In the genomic region with DNA sequence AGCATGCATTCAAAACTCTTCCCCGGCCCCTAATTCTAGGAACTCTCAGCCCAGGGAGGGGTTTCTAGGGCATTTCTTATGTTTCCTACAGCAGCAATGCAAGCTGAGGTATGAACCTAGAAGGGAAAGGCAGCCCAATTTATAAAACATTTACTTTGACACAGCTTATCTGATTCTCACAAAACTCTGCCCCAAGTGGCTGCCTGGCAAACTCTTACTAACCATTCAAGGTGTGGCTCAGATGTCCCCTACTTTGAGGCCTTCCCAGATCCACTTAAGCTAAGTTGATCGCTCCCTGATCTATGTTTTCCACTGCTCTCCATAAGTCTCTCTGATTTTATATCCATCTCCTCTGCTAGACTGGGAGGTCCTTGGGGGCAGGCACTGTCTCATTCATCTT, we compare ENCODE assay signal across 11 cellular contexts. TPM values are rescaled to one million over a fixed set of nuclear protein-coding genes. Genes with fewer than 3 reads are reported as not detected.
DNase-seq lines count a peak whose midpoint lies in the region; ATAC-seq and TF ChIP-seq lines count a peak whose summit lies in the region.
"Had no signal": no experiment of that assay in that cellular context is flagged by ENCODE, and none has a peak within 500 bp of the region (broad histone marks: within the 10 kb centered on the region; RNA-seq: fewer than 3 reads in every experiment).

No MANE protein-coding gene starts in this region.

- in situ Hi-C loops in mammary epithelial cell (cut with MboI; ENCODE audit: low sequenced_read_pairs in 2 of 2), result no loop called here

- BruUV-seq in mammary epithelial cell (replicated peaks; lab: Mats Ljungman, UMichigan), result no TSS peak

- no peak overlapping the region for H3K4me3 ChIP-seq in mammary epithelial cell (replicated peaks in 1 of 3; ENCODE audit: insufficient read depth in 1 of 3, low read depth in 2 of 3, low read length in 3 of 3)
- H3K4me3 ChIP-seq in neutrophil (ENCODE audit: low read depth in 1 of 2, low read length in 1 of 2), result no peak overlapping the region
- no peak overlapping the region for H3K4me3 ChIP-seq in vagina

- ATAC-seq in GM19324 (IDR thresholded peaks at IDR 0.05; ENCODE audit: low FRiP score, unreplicated experiment) (no peak), GM21423 (IDR thresholded peaks at IDR 0.05; ENCODE audit: unreplicated experiment) (no peak)

- H3K79me2 ChIP-seq in mammary epithelial cell (ENCODE audit: insufficient read depth, low read length), result peaks cover 20% of the 10 kb centered on the region

- H3K4me2 ChIP-seq in mammary epithelial cell (ENCODE audit: insufficient read depth, low read depth, low read length), result no peak overlapping the region

- H3K27me3 ChIP-seq in mammary epithelial cell (ENCODE audit: insufficient read depth, low read length), result no peaks in the 10 kb centered on the region
- no peaks in the 10 kb centered on the region for H3K27me3 ChIP-seq in neutrophil
- no peaks in the 10 kb centered on the region for H3K27me3 ChIP-seq in vagina

- DNase-seq in NOMO-1 treated with DMSO at 0.1 percent for 48 hours (lab: John Stamatoyannopoulos, UW; ENCODE audit: unreplicated experiment), result peak; percentile 13
- no peak for DNase-seq in NOMO-1 treated with dmso at 0.1 percent for 144 hours (lab: John Stamatoyannopoulos, UW; ENCODE audit: unreplicated experiment)
- peak; percentile 37 for DNase-seq in NAMALWA (ENCODE audit: low spot score)
- DNase-seq in mammary epithelial cell, result no peak
- DNase-seq in vagina (ENCODE audit: extremely low spot score in 2 of 2), result no peak
- DNase-seq: anterior cingulate cortex; NCI-H446; stimulated activated CD4-positive, alpha-beta T cell treated with anti-CD3 and anti-CD28 coated beads, Interleukin-4, amount 100 ng/mL, for 1 hour had no signal

- H3K4me1 ChIP-seq in mammary epithelial cell (ENCODE audit: insufficient read depth, low read length) (peaks cover 47% of the 10 kb centered on the region), neutrophil (ENCODE audit: control insufficient read depth in 1 of 2, insufficient read depth in 1 of 2, low read depth in 1 of 2, low read length in 1 of 2) (peaks cover 71 to 76% of the 10 kb centered on the region in 2 experiments), vagina (peaks cover 48% of the 10 kb centered on the region)

- H4K20me1 ChIP-seq in mammary epithelial cell (ENCODE audit: insufficient read depth, low read length), result no peaks in the 10 kb centered on the region

- H3K27ac ChIP-seq in mammary epithelial cell (ENCODE audit: insufficient read depth, low read depth, low read length), result no peak overlapping the region
- H3K27ac ChIP-seq in neutrophil, result peak overlapping the region; percentile 42
- no peak overlapping the region for H3K27ac ChIP-seq in vagina

- intact Hi-C loops in mammary epithelial cell (cut with micrococcal nuclease) (no loop called here), vagina (cut with DNase I) (loop anchor here (10.0 kb wide), 1 partner anchor 66 kb away; no protein-coding TSS in a partner anchor)

- no peak overlapping the region for H2AFZ ChIP-seq in mammary epithelial cell (ENCODE audit: low read depth, low read length)

- TF ChIP-seq CTCF in mammary epithelial cell (conservative IDR thresholded peaks at IDR 0.05 in 1 of 2, IDR thresholded peaks at IDR 0.05 in 1 of 2; ENCODE audit: extremely low read depth in 1 of 2, insufficient read depth in 1 of 2, low read depth in 1 of 2, low read length in 2 of 2), result peak; percentile 31 to 39
- no peak for TF ChIP-seq CTCF in neutrophil (IDR thresholded peaks at IDR 0.05)
- TF ChIP-seq CTCF in vagina (IDR thresholded peaks at IDR 0.05), result no peak

- dilution Hi-C loops in mammary epithelial cell (cut with HindIII; ENCODE audit: low sequenced_read_pairs), result no loop called here

- H3K36me3 ChIP-seq in mammary epithelial cell (ENCODE audit: insufficient read depth, low read length), result peaks cover 5% of the 10 kb centered on the region
- no peaks in the 10 kb centered on the region for H3K36me3 ChIP-seq in neutrophil
- H3K36me3 ChIP-seq in vagina, result no peaks in the 10 kb centered on the region

- WGBS in mammary epithelial cell (ENCODE audit: low coverage, missing lambda C conversion rate), result 100% methylated on average over 2 of the region's 2 CpGs

- CTCF ChIA-PET in mammary epithelial cell (lab: Charles Lee; ENCODE audit: low non-redundant PET), result no interaction called here

- H3K9me3 ChIP-seq in mammary epithelial cell (replicated peaks; ENCODE audit: insufficient read depth, low read length) (no peaks in the 10 kb centered on the region), neutrophil (no peaks in the 10 kb centered on the region), vagina (no peaks in the 10 kb centered on the region)

- H3K9ac ChIP-seq in mammary epithelial cell (ENCODE audit: insufficient read depth, low read length), result no peak overlapping the region

- TF ChIP-seq POLR2A in vagina (IDR thresholded peaks at IDR 0.05), result no peak

RNA-seq across cellular contexts. Expression of gene AK2, which starts 35.4 kb away (rescaled TPM):
- 100 to 1,000 TPM; 157 to 217 TPM for total RNA-seq in mammary epithelial cell
- polyA plus RNA-seq in mammary epithelial cell, result 221 TPM
- polyA minus RNA-seq in mammary epithelial cell, result 146 TPM
- total RNA-seq in vagina, result 118 TPM

RNA-seq across cellular contexts. Expression of gene RNF19B, which starts 36.7 kb away (rescaled TPM):
- total RNA-seq in mammary epithelial cell (10 to 100 TPM; 30.5 to 62.4 TPM), vagina (24.6 TPM)
- polyA plus RNA-seq in mammary epithelial cell, result 32.3 TPM
- polyA minus RNA-seq in mammary epithelial cell, result 38.2 TPM

Comparison
In these comparisons a context has a peak if more than half of its experiments do, and no peak if none do; other contexts are left out.
1. DNase-seq: peak in NOMO-1 treated with DMSO at 0.1 percent for 48 hours (single experiment) and NAMALWA (single experiment); none in NOMO-1 treated with dmso at 0.1 percent for 144 hours (single experiment), mammary epithelial cell (single experiment) and vagina (0 of 2).
2. CTCF ChIP-seq: peak in mammary epithelial cell (2 of 2); none in neutrophil (single experiment) and vagina (0 of 3).